In genomic region chr16:3007957-3008748, GRCh38 we compare ENCODE assay signal across 1 cellular context.
TF ChIP-seq lines count a peak whose summit lies in the region.

No MANE protein-coding gene starts in this region.

TF ChIP-seq in H1, 55 proteins besides CTCF, POLR2A, EP300 and RAD21:
- TF ChIP-seq ASH2L (IDR thresholded peaks at IDR 0.05; ENCODE audit: low read length) (peak; percentile 100), CREB1 (IDR thresholded peaks at IDR 0.05) (peak; percentile 70), RFX5 (IDR thresholded peaks at IDR 0.05; ENCODE audit: borderline replicate concordance, low read depth, low read length) (no peak), SAP30 (IDR thresholded peaks at IDR 0.05; ENCODE audit: insufficient read depth, insufficient replicate concordance, low read length) (peak; percentile 36), CBX8 (IDR thresholded peaks at IDR 0.05; ENCODE audit: borderline replicate concordance, low read depth, low read length) (no peak), TAF7 (optimal IDR thresholded peaks at IDR 0.05; ENCODE audit: borderline replicate concordance, low read depth, low read length) (peak; percentile 85), CHD2 (IDR thresholded peaks at IDR 0.05; ENCODE audit: low read length) (peak; percentile 83), NRF1 (IDR thresholded peaks at IDR 0.05; ENCODE audit: low read depth, low read length) (no peak), POLR2AphosphoS5 (IDR thresholded peaks at IDR 0.05; ENCODE audit: low read depth, low read length) (peak; percentile 75), SIX5 (IDR thresholded peaks at IDR 0.05; ENCODE audit: low read depth, low read length) (no peak), MAFK (IDR thresholded peaks at IDR 0.05; ENCODE audit: low read depth, low read length) (no peak), JUN (IDR thresholded peaks at IDR 0.05; ENCODE audit: low read depth, low read length) (no peak), GTF2F1 (IDR thresholded peaks at IDR 0.05; ENCODE audit: borderline replicate concordance, low read depth, low read length) (peak; percentile 86), POU5F1 (IDR thresholded peaks at IDR 0.05; ENCODE audit: low read depth, low read length) (peak; percentile 100), TAF1 (IDR thresholded peaks at IDR 0.05; ENCODE audit: low read depth, low read length) (peak; percentile 87), BCL11A (IDR thresholded peaks at IDR 0.05; ENCODE audit: low read depth in 2 of 2, low read length in 2 of 2) (peak; percentile 87 to 88), RNF2 (IDR thresholded peaks at IDR 0.05; ENCODE audit: borderline replicate concordance, low read depth, low read length, missing control alignments, poor library complexity, severe bottlenecking) (no peak), NANOG (IDR thresholded peaks at IDR 0.05; ENCODE audit: insufficient read depth, low read depth, low read length, poor library complexity, severe bottlenecking) (peak; percentile 84), SRF (IDR thresholded peaks at IDR 0.05; ENCODE audit: low read depth, low read length) (0 out of 2 replicates have a peak, but pooled peaks have one; percentile 16), EZH2 (IDR thresholded peaks at IDR 0.05; ENCODE audit: low read depth, low read length, severe bottlenecking) (no peak), SIN3A (conservative IDR thresholded peaks at IDR 0.05 in 1 of 2, IDR thresholded peaks at IDR 0.05 in 1 of 2; ENCODE audit: low read depth in 1 of 2, low read length in 2 of 2) (peak; percentile 87 to 91; a peak in 3 of 4 replicates), RBBP5 (IDR thresholded peaks at IDR 0.05; ENCODE audit: borderline replicate concordance, low read depth, low read length) (peak; percentile 97), TEAD4 (IDR thresholded peaks at IDR 0.05; ENCODE audit: low read depth, low read length) (peak; percentile 99), CTBP2 (IDR thresholded peaks at IDR 0.05; ENCODE audit: borderline replicate concordance, insufficient read depth, insufficient read length, low read length) (peak; percentile 93), KDM1A (IDR thresholded peaks at IDR 0.05; ENCODE audit: borderline replicate concordance, low read length) (peak; percentile 93), TCF12 (IDR thresholded peaks at IDR 0.05; ENCODE audit: low read depth, low read length) (peak; percentile 100), ATF2 (IDR thresholded peaks at IDR 0.05; ENCODE audit: low read length) (peak; percentile 89), FOSL1 (IDR thresholded peaks at IDR 0.05; ENCODE audit: insufficient read depth, low read depth, low read length) (no peak), RXRA (IDR thresholded peaks at IDR 0.05; ENCODE audit: insufficient read depth, low read depth, low read length) (peak; percentile 94), CBX5 (IDR thresholded peaks at IDR 0.05; ENCODE audit: low read depth, low read length) (no peak), SIRT6 (IDR thresholded peaks at IDR 0.05; ENCODE audit: low read length) (no peak), KDM5A (IDR thresholded peaks at IDR 0.05; ENCODE audit: low read length) (no peak), ATF3 (IDR thresholded peaks at IDR 0.05; ENCODE audit: insufficient read depth, low read depth, low read length) (no peak), JUND (IDR thresholded peaks at IDR 0.05; ENCODE audit: low read length) (peak; percentile 56; the same call in 1 of the 2 replicates), CEBPB (IDR thresholded peaks at IDR 0.05; ENCODE audit: low read depth, low read length) (no peak), SUZ12 (IDR thresholded peaks at IDR 0.05; ENCODE audit: low read length) (no peak), SP1 (IDR thresholded peaks at IDR 0.05; ENCODE audit: low read depth, low read length) (peak; percentile 100), TBP (IDR thresholded peaks at IDR 0.05; ENCODE audit: low read depth, low read length) (peak; percentile 86), E2F6 (IDR thresholded peaks at IDR 0.05) (peak; percentile 35; the same call in 1 of the 2 replicates), PHF8 (conservative IDR thresholded peaks at IDR 0.05; ENCODE audit: low read depth, low read length) (0 out of 2 replicates have a peak, but pooled peaks have one; percentile 8), GABPA (IDR thresholded peaks at IDR 0.05; ENCODE audit: borderline replicate concordance, insufficient read depth, low read length) (peak; percentile 31; the same call in 1 of the 2 replicates), YY1 (IDR thresholded peaks at IDR 0.05; ENCODE audit: low read depth, low read length) (peak; percentile 80; the same call in 1 of the 2 replicates), EGR1 (IDR thresholded peaks at IDR 0.05; ENCODE audit: borderline replicate concordance, low read depth, low read length) (peak; percentile 85), MAX (IDR thresholded peaks at IDR 0.05) (peak; percentile 80; the same call in 1 of the 2 replicates), SP2 (IDR thresholded peaks at IDR 0.05; ENCODE audit: low read length) (no peak), USF2 (IDR thresholded peaks at IDR 0.05; ENCODE audit: low read length) (no peak), CHD7 (IDR thresholded peaks at IDR 0.05; ENCODE audit: insufficient replicate concordance, low read length) (no peak), HDAC2 (IDR thresholded peaks at IDR 0.05; ENCODE audit: borderline replicate concordance in 1 of 2, low read depth in 2 of 2, low read length in 2 of 2) (peak; percentile 91 to 94), ZNF274 (IDR thresholded peaks at IDR 0.05; ENCODE audit: borderline replicate concordance, extremely low read depth, low read length) (no peak), SP4 (IDR thresholded peaks at IDR 0.05; ENCODE audit: low read length) (no peak), BACH1 (IDR thresholded peaks at IDR 0.05; ENCODE audit: low read length) (peak; percentile 61), HDAC6 (IDR thresholded peaks at IDR 0.05; ENCODE audit: low read depth, low read length) (no peak), BRCA1 (IDR thresholded peaks at IDR 0.05; ENCODE audit: low read depth, low read length) (no peak; the same call in 1 of the 2 replicates), KDM4A (IDR thresholded peaks at IDR 0.05; ENCODE audit: low read depth, low read length, severe bottlenecking) (no peak), CHD1 (IDR thresholded peaks at IDR 0.05; ENCODE audit: low read depth, low read length) (no peak)
